Comparison of ENCODE assay signal across 1 cellular context in the genomic region with DNA sequence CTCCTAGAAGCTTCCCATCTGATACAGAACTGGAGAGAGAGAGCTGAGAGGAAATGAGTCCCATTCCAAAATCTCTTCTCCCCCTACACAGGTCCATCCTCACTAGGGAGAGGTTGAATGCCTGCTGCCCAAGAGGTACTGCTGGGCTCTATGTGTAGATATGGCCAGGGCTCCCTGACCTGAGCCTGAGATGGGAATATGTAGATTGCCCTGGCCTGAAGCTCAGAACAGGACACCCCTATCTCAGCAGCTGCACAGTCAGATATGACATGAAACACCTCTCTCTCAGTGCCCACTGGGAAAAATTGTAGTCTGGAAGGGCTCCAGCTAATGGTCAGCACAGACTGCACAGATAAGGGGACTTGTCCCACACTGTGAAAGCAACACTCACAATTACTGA.
TF ChIP-seq lines count a peak whose summit lies in the region.

No MANE protein-coding gene starts in this region.

TF ChIP-seq in K562, 482 proteins besides CTCF, POLR2A, EP300 and RAD21:
- TF ChIP-seq POLR2AphosphoS5 (IDR thresholded peaks at IDR 0.05; ENCODE audit: control insufficient read depth, insufficient read depth, low read depth, low read length): peak; percentile 38; the same call in 1 of the 2 replicates
- peak; percentile 83 for TF ChIP-seq TCF3 (CRISPR knock-in tag; IDR thresholded peaks at IDR 0.05)
- peak; percentile 28 for TF ChIP-seq SOX6 (IDR thresholded peaks at IDR 0.05)
- TF ChIP-seq BRD9 (IDR thresholded peaks at IDR 0.05; ENCODE audit: low read depth, partially characterized antibody): no peak
- no peak for TF ChIP-seq ZNF830 (CRISPR knock-in tag; IDR thresholded peaks at IDR 0.05)
- TF ChIP-seq TAL1 (IDR thresholded peaks at IDR 0.05): peak; percentile 72
- peak; percentile 32 to 39; a peak in 1 of 4 replicates for TF ChIP-seq KDM1A (IDR thresholded peaks at IDR 0.05)
- TF ChIP-seq BDP1 (IDR thresholded peaks at IDR 0.05; ENCODE audit: insufficient read depth, insufficient read length): no peak
- peak; percentile 56 for TF ChIP-seq GATA2 (CRISPR knock-in tag; IDR thresholded peaks at IDR 0.05)
- 0 out of 2 replicates have a peak, but pooled peaks have one; percentile 1 for TF ChIP-seq MAFG (tag; conservative IDR thresholded peaks at IDR 0.05)
- no peak for TF ChIP-seq USF2 (CRISPR knock-in tag; IDR thresholded peaks at IDR 0.05)
- TF ChIP-seq ZC3H11A (IDR thresholded peaks at IDR 0.05; ENCODE audit: low read depth, low read length): no peak
- peak; percentile 76 for TF ChIP-seq CBFA2T2 (conservative IDR thresholded peaks at IDR 0.05)
- TF ChIP-seq ARID1B (IDR thresholded peaks at IDR 0.05): peak; percentile 78
- peak; percentile 59 for TF ChIP-seq MTA2 (IDR thresholded peaks at IDR 0.05; ENCODE audit: low read depth)
- TF ChIP-seq TRIM24 (IDR thresholded peaks at IDR 0.05): peak in 1 of 2 experiments; percentile 31; a peak in 1 of 4 replicates
- no peak for TF ChIP-seq CLOCK (CRISPR knock-in tag; IDR thresholded peaks at IDR 0.05; ENCODE audit: borderline replicate concordance)
- TF ChIP-seq C11orf30 (IDR thresholded peaks at IDR 0.05; ENCODE audit: low read depth): no peak
- TF ChIP-seq CBFA2T3 (IDR thresholded peaks at IDR 0.05): peak; percentile 85
- TF ChIP-seq ZFP36 (IDR thresholded peaks at IDR 0.05; ENCODE audit: low read depth, low read length, partially characterized antibody): peak; percentile 28
- peak; percentile 29; the same call in 1 of the 2 replicates for TF ChIP-seq TFAP4 (CRISPR knock-in tag; IDR thresholded peaks at IDR 0.05; ENCODE audit: borderline replicate concordance)
- peak; percentile 73 for TF ChIP-seq TEAD4 (IDR thresholded peaks at IDR 0.05; ENCODE audit: low read length)
- no peak for TF ChIP-seq TEAD4 (CRISPR knock-in tag; IDR thresholded peaks at IDR 0.05; ENCODE audit: borderline replicate concordance)
- TF ChIP-seq RCOR1 (IDR thresholded peaks at IDR 0.05; ENCODE audit: borderline replicate concordance in 1 of 2, low read depth in 2 of 2, low read length in 2 of 2): peak in 1 of 2 experiments; percentile 57; a peak in 1 of 4 replicates
- no peak for TF ChIP-seq HDAC3 (IDR thresholded peaks at IDR 0.05; ENCODE audit: borderline replicate concordance, partially characterized antibody)
- peak; percentile 83 for TF ChIP-seq NFIC (IDR thresholded peaks at IDR 0.05)
- TF ChIP-seq, protein P1, sequence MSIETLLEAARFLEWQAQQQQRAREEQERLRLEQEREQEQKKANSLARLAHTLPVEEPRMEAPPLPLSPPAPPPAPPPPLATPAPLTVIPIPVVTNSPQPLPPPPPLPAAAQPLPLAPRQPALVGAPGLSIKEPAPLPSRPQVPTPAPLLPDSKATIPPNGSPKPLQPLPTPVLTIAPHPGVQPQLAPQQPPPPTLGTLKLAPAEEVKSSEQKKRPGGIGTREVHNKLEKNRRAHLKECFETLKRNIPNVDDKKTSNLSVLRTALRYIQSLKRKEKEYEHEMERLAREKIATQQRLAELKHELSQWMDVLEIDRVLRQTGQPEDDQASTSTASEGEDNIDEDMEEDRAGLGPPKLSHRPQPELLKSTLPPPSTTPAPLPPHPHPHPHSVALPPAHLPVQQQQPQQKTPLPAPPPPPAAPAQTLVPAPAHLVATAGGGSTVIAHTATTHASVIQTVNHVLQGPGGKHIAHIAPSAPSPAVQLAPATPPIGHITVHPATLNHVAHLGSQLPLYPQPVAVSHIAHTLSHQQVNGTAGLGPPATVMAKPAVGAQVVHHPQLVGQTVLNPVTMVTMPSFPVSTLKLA (conservative IDR thresholded peaks at IDR 0.05): 0 out of 4 replicates have a peak, but pooled peaks of 1 of the 2 experiments have one; percentile 10
- TF ChIP-seq NCOR1 (IDR thresholded peaks at IDR 0.05): peak; percentile 65
- 0 out of 2 replicates have a peak, but pooled peaks have one; percentile 42 for TF ChIP-seq FOSL1 (tag; conservative IDR thresholded peaks at IDR 0.05)
- peak; percentile 45 for TF ChIP-seq CCNT2 (IDR thresholded peaks at IDR 0.05; ENCODE audit: borderline replicate concordance, extremely low read depth, insufficient read length, low read depth, low read length)
- TF ChIP-seq SMARCE1 (IDR thresholded peaks at IDR 0.05): 0 out of 2 replicates have a peak, but pooled peaks have one; percentile 15
- peak; percentile 62 for TF ChIP-seq DPF2 (IDR thresholded peaks at IDR 0.05)
- TF ChIP-seq KLF16 (IDR thresholded peaks at IDR 0.05): 0 out of 2 replicates have a peak, but pooled peaks have one; percentile 29
